Comparison of ENCODE assay signal across 29 cellular contexts in the genomic region with DNA sequence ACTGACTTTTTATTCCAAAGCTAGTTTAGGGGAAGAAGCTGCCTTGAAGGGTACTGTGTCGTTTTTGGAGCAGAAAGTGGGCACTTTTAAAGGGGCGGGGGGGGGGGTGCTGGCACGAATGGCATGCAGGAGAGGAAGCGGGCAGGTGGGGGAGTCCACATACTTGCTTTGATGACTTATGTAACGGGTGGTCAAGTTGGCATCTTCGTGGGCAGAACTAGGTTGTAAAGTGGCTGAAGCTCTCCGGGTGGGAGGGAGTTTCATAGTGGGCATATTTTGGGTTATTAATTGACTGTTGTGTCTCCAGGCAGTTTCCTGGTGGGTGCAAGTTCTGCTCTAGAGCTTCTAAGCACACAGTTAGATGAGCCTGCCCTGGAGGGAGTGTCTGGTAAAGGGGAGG. TPM values are rescaled to one million over a fixed set of nuclear protein-coding genes. Genes with fewer than 3 reads are reported as not detected.
A peak's percentile ranks its signal among the peaks of the same experiment; 100 is the strongest.
DNase-seq lines count a peak whose midpoint lies in the region; FAIRE-seq and TF ChIP-seq lines count a peak whose summit lies in the region.
"Had no signal": no experiment of that assay in that cellular context is flagged by ENCODE, and none has a peak within 500 bp of the region (broad histone marks: within the 10 kb centered on the region; RNA-seq: fewer than 3 reads in every experiment).

No MANE protein-coding gene starts in this region.

- no peaks in the 10 kb centered on the region for H3K9me3 Mint-ChIP-seq in MCF 10A (ENCODE audit: unreplicated experiment)
- no peaks in the 10 kb centered on the region for H3K9me3 Mint-ChIP-seq in neural progenitor cell
- H3K9me3 Mint-ChIP-seq: H9 had no signal

- no peak overlapping the region for H3K4me3 ChIP-seq in breast epithelium
- no peak overlapping the region for H3K4me3 ChIP-seq in neural progenitor cell
- H3K4me3 ChIP-seq: K562 had no signal

- H3K4me1 ChIP-seq in breast epithelium: no peaks in the 10 kb centered on the region
- H3K4me1 ChIP-seq in neural progenitor cell: peaks cover 20% of the 10 kb centered on the region

- H3K4me1 Mint-ChIP-seq in MCF 10A (ENCODE audit: insufficient read depth, unreplicated experiment) (peaks cover 18% of the 10 kb centered on the region), neural progenitor cell (peaks cover 30% of the 10 kb centered on the region)

- no peaks in the 10 kb centered on the region for H3K79me2 ChIP-seq in neural progenitor cell (ENCODE audit: low read depth)

- H3K9ac ChIP-seq in neural progenitor cell: no peak overlapping the region

- no peak overlapping the region for H3K4me2 ChIP-seq in neural progenitor cell

- FAIRE-seq in urothelium cell line (lab: Jason Lieb, UNC): no peak
- FAIRE-seq: GM18507, HTR-8/SVneo, K562 had no signal

- DNase-seq in breast epithelium (ENCODE audit: low spot score in 2 of 2) (peak in 1 of 2 donors; percentile 1), MCF 10A (ENCODE audit: unreplicated experiment) (no peak), glomerular visceral epithelial cell (ENCODE audit: extremely low spot score) (peak; percentile 49), neural progenitor cell (ENCODE audit: low spot score) (no peak), urothelium cell line (ENCODE audit: low spot score) (peak; percentile 50), NCI-H2081 treated with DMSO at 0.1 percent for 48 hours (lab: John Stamatoyannopoulos, UW) (no peak), DMS53 treated with DMSO at 0.1 percent for 48 hours (lab: John Stamatoyannopoulos, UW; ENCODE audit: unreplicated experiment) (no peak)
- DNase-seq in stimulated activated CD8-positive, alpha-beta memory T cell treated with anti-CD3 and anti-CD28 coated beads, Interleukin-4, amount 100 ng/mL, for 48 hours: no peak
- DNase-seq: BE2C; H9; Kasumi-1; MV-4-11; NCI-H1105; NCI-H1436 treated with DMSO at 0.1 percent for 48 hours; NCI-H187 treated with DMSO at 0.1 percent for 48 hours; NCI-H2107; NCI-H446 treated with DMSO at 0.1 percent for 48 hours; NCI-H526; NK-92 treated with Interleukin-12 subunit alpha and Interleukin-12 subunit beta, amount 100 ng/mL, for 24 hours; RPMI8226; SHP77 had no signal

- TF ChIP-seq CTCF in breast epithelium (IDR thresholded peaks at IDR 0.05): no peak
- TF ChIP-seq CTCF in MCF 10A (IDR thresholded peaks at IDR 0.05; ENCODE audit: unreplicated experiment): no peak
- no peak for TF ChIP-seq CTCF in neural progenitor cell (IDR thresholded peaks at IDR 0.05)

- H3K27ac Mint-ChIP-seq in MCF 10A (ENCODE audit: low read depth, unreplicated experiment) (no peak overlapping the region), neural progenitor cell (peak overlapping the region; percentile 76)

- H2AFZ ChIP-seq in neural progenitor cell (replicated peaks): no peak overlapping the region

- H4K20me1 ChIP-seq in neural progenitor cell (ENCODE audit: low read depth): no peaks in the 10 kb centered on the region

- no TSS peak for BruUV-seq in MCF 10A (replicated peaks; lab: Mats Ljungman, UMichigan)

- CTCF ChIA-PET in MCF 10A (lab: Yijun Ruan, JAX): interaction anchor here (0.6 to 2.5 kb wide), 25 partner anchors 9 to 672 kb away, joined by 3 to 16 read pairs (median 4); no protein-coding TSS in a partner anchor

- intact Hi-C loops in breast epithelium (cut with DNase I; ENCODE audit: low total_unique reads) (no loop called here), MCF 10A (cut with micrococcal nuclease) (loop anchor here (1.0 to 2.0 kb wide), 2 partner anchors 76 to 143 kb away; no protein-coding TSS in a partner anchor)

- H3K27ac ChIP-seq in breast epithelium: peak overlapping the region; percentile 3 to 72
- no peak overlapping the region for H3K27ac ChIP-seq in neural progenitor cell
- H3K27ac ChIP-seq: 22Rv1 had no signal

- TF ChIP-seq POLR2A in breast epithelium (IDR thresholded peaks at IDR 0.05): no peak

- H3K36me3 ChIP-seq in breast epithelium (no peaks in the 10 kb centered on the region), neural progenitor cell (no peaks in the 10 kb centered on the region)
- H3K36me3 ChIP-seq: BE2C had no signal

- POLR2A ChIA-PET in MCF 10A (lab: Yijun Ruan, JAX): interaction anchor here (1.3 to 2.2 kb wide), 2 partner anchors 9 to 12 kb away, joined by 3 to 9 read pairs; no protein-coding TSS in a partner anchor

- H3K27me3 Mint-ChIP-seq in MCF 10A (ENCODE audit: insufficient read depth, unreplicated experiment) (no peaks in the 10 kb centered on the region), neural progenitor cell (ENCODE audit: insufficient read depth, low read depth) (peaks cover 5% of the 10 kb centered on the region)

- H3K4me3 Mint-ChIP-seq in MCF 10A (ENCODE audit: unreplicated experiment) (no peak overlapping the region), neural progenitor cell (no peak overlapping the region)
- H3K4me3 Mint-ChIP-seq: H9 had no signal

- H3K36me3 Mint-ChIP-seq in MCF 10A (ENCODE audit: insufficient read depth, unreplicated experiment) (peaks cover 6% of the 10 kb centered on the region), neural progenitor cell (no peaks in the 10 kb centered on the region)

- H3K27me3 ChIP-seq in breast epithelium (no peaks in the 10 kb centered on the region), neural progenitor cell (no peaks in the 10 kb centered on the region)
- H3K27me3 ChIP-seq: BE2C had no signal

- no peaks in the 10 kb centered on the region for H3K9me3 ChIP-seq in breast epithelium
- no peaks in the 10 kb centered on the region for H3K9me3 ChIP-seq in neural progenitor cell (ENCODE audit: low read depth)
- H3K9me3 ChIP-seq: BE2C had no signal

- peaks cover 4% of the 10 kb centered on the region for H3F3A ChIP-seq in neural progenitor cell (ENCODE audit: low read depth)

RNA-seq across cellular contexts. Expression of gene PCARE, which starts 19.9 kb away (rescaled TPM):
- not detected for total RNA-seq in breast epithelium
- total RNA-seq in MCF 10A (2022): not detected in 2 replicates
- total RNA-seq in neural progenitor cell (ENCODE audit: low replicate concordance): not detected in 2 replicates
- total RNA-seq: Daoy, G401, H9, K562, M059J, PC-3 had no signal

Comparison
In these comparisons a context has a peak if more than half of its experiments do, and no peak if none do; other contexts are left out.
1. DNase-seq: peak in glomerular visceral epithelial cell (single experiment) and urothelium cell line (single experiment); none in MCF 10A (single experiment), neural progenitor cell (single experiment), NCI-H2081 treated with DMSO at 0.1 percent for 48 hours (single experiment), stimulated activated CD8-positive, alpha-beta memory T cell treated with anti-CD3 and anti-CD28 coated beads, Interleukin-4, amount 100 ng/mL, for 48 hours (single experiment) and DMS53 treated with DMSO at 0.1 percent for 48 hours (single experiment).